ENCODE assay signal across 19 cellular contexts in the genomic region with DNA sequence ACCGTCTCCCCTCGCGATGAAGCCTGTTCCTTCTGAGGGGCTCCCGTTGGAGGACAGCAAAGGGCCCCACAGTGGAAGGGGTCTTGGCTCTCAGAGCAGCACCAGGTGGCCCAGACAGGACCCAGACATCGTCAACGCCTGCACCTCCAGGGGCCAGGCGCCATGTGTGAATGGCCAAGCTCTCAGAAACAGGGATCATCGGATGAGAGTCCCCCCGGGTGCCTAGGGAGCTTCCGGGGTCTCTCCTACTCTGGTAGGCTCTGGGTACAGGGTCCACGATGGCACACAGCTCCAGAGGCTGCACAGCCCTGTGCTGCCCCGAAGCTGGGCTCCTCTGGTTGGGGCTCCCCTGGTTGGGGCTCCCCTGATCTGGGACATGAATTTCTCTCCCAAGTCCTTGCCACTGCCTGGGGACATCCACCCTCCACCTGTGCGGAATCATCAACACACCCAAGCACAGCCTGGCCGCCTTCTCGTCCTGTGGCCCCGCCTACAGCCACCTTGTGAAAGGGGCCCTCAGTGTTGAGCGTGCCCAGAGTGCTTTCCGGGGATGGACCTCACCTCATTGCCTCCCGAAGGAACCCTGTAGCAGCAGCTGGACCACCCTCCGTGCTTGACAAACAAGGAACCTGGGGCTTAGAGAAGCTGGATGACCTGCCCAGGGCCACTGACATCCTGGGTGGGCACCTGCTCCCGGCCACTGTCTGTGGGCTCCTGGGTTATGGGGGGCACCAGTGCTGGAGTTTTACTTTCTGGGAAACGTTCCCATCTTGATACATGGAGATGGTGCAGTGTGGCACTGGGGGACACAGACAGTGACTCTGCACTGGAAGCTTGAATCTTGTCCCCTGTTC.
"Had no signal": no experiment of that assay in that cellular context is flagged by ENCODE, and none has a peak within 500 bp of the region (broad histone marks: within the 10 kb centered on the region; RNA-seq: fewer than 3 reads in every experiment).

No MANE protein-coding gene starts in this region.

- H3K9me3 Mint-ChIP-seq: activated B cell treated with CpG ODN at 0.5 μM for 24 hours; activated T-cell treated with anti-CD3 and anti-CD28 coated beads, Interleukin-2, amount 50 U/mL, for 72 hours had no signal

- H3K36me3 ChIP-seq: ascending aorta, breast epithelium, gastroesophageal sphincter, heart right ventricle, suprapubic skin had no signal

- H3K4me1 ChIP-seq: ascending aorta, breast epithelium, gastroesophageal sphincter, heart right ventricle, suprapubic skin had no signal

- H3K27me3 Mint-ChIP-seq: activated B cell treated with CpG ODN at 0.5 μM for 24 hours had no signal

- H3K36me3 Mint-ChIP-seq: naive thymus-derived CD4-positive, alpha-beta T cell had no signal

- H3K27ac ChIP-seq: ascending aorta, breast epithelium, dorsolateral prefrontal cortex, gastroesophageal sphincter, heart right ventricle, suprapubic skin had no signal

- H3K27me3 ChIP-seq: ascending aorta had no signal

- H3K4me1 Mint-ChIP-seq: activated B cell treated with CpG ODN at 0.5 μM for 24 hours had no signal

- H3K4me3 ChIP-seq: ascending aorta, breast epithelium, dorsolateral prefrontal cortex, gastroesophageal sphincter, heart right ventricle, mucosa of descending colon, suprapubic skin had no signal

- H3K27ac Mint-ChIP-seq: activated B cell treated with CpG ODN at 0.5 μM for 24 hours; activated T-cell treated with anti-CD3 and anti-CD28 coated beads, Interleukin-2, amount 50 U/mL, for 72 hours; naive thymus-derived CD4-positive, alpha-beta T cell had no signal

- DNase-seq: activated B cell treated with CpG ODN at 0.5 μM for 24 hours; activated CD4-positive, alpha-beta T cell treated with anti-CD3 and anti-CD28 coated beads, Interleukin-2, amount 50 U/mL, for 1 hour; activated T-cell treated with anti-CD3 and anti-CD28 coated beads, Interleukin-2, amount 50 U/mL, for 72 hours; erythroblast; heart right ventricle; left colon; mucosa of descending colon; naive thymus-derived CD4-positive, alpha-beta T cell; retina; stimulated activated CD4-positive, alpha-beta T cell treated with anti-CD3 and anti-CD28 coated beads, Interleukin-15, amount 100 ng/mL, for 24 hours; stimulated activated CD4-positive, alpha-beta T cell treated with anti-CD3 and anti-CD28 coated beads, Interleukin-4, amount 100 ng/mL, for 1 hour; stimulated activated naive CD4-positive, alpha-beta T cell; T-helper 2 cell; trophoblast cell had no signal

- ATAC-seq: activated T-cell treated with anti-CD3 and anti-CD28 coated beads, Interleukin-2, amount 50 U/mL, for 72 hours; gastroesophageal sphincter; heart right ventricle; left colon; mucosa of descending colon; naive thymus-derived CD4-positive, alpha-beta T cell had no signal

- H3K9me3 ChIP-seq: ascending aorta, breast epithelium, gastroesophageal sphincter, heart right ventricle, mucosa of descending colon, suprapubic skin had no signal

- H3K4me3 Mint-ChIP-seq: activated B cell treated with CpG ODN at 0.5 μM for 24 hours; activated T-cell treated with anti-CD3 and anti-CD28 coated beads, Interleukin-2, amount 50 U/mL, for 72 hours; naive thymus-derived CD4-positive, alpha-beta T cell had no signal
